ENCODE assay signal across 17 cellular contexts in the genomic region with DNA sequence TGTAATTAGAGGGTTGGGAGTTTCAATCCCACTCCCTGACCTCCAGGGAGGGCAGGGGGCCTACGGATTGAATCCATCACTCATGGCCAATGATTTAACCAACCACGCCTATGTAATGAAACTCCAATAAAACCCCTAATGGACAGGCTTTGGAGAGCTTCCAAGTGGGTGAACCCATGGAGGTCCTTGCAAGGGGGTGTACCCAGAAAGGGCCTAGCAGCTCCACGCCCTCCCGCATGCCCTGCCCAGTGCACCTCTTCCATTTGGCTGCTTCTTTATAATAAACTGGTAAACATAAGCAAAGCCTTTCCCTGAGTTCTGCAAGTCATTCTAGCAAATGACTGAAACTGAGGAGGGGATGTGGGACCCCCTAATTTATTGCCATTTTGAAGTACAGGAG.
A peak's percentile ranks its signal among the peaks of the same experiment; 100 is the strongest.
DNase-seq lines count a peak whose midpoint lies in the region; ATAC-seq and TF ChIP-seq lines count a peak whose summit lies in the region.
"Had no signal": no experiment of that assay in that cellular context is flagged by ENCODE, and none has a peak within 500 bp of the region (broad histone marks: within the 10 kb centered on the region; RNA-seq: fewer than 3 reads in every experiment).

No MANE protein-coding gene starts in this region.

- ATAC-seq in left colon (peak; percentile 51), GM21423 (IDR thresholded peaks at IDR 0.05; ENCODE audit: unreplicated experiment) (no peak)

- no peak for TF ChIP-seq CTCF in HEK293 (tag by site-specific recombination; IDR thresholded peaks at IDR 0.05)

- peak; percentile 7 for DNase-seq in DMS 273 (lab: John Stamatoyannopoulos, UW; ENCODE audit: unreplicated experiment)
- no peak for DNase-seq in DMS 273 treated with DMSO at 0.1 percent for 48 hours (lab: John Stamatoyannopoulos, UW)
- peak; percentile 73 for DNase-seq in NCI-H748 (lab: John Stamatoyannopoulos, UW; ENCODE audit: unreplicated experiment)
- peak in 1 of 2 donors; percentile 27 for DNase-seq in left colon
- no peak for DNase-seq in 8988T
- no peak for DNase-seq in HUDEP-2 (lab: John Stamatoyannopoulos, UW; ENCODE audit: unreplicated experiment in 76 of 76)
- DNase-seq: CD4-positive, alpha-beta memory T cell; DMS79 treated with DMSO at 0.1 percent for 48 hours; GF-D8; H9; IMR-90; KBM-7 had no signal

- intact Hi-C loops in left colon (cut with DNase I, micrococcal nuclease) = no loop called here

- no peak overlapping the region for H3K4me3 ChIP-seq in HEK293 (ENCODE audit: low read depth, low read length)
- H3K4me3 ChIP-seq: BLaER1 had no signal

- no peaks in the 10 kb centered on the region for H3K4me1 ChIP-seq in HEK293 (ENCODE audit: control insufficient read depth, insufficient read depth, low read length)
- H3K4me1 ChIP-seq: BLaER1 had no signal

- CTCF ChIA-PET in HEK293 (lab: Yijun Ruan, JAX) = interaction anchor here (0.6 to 0.9 kb wide), 3 partner anchors 43 to 188 kb away, joined by 3 to 4 read pairs (median 3); no protein-coding TSS in a partner anchor

- H3K27ac ChIP-seq in HEK293 (ENCODE audit: extremely low read depth, low read depth, low read length) = no peak overlapping the region
- H3K27ac ChIP-seq: 22Rv1, BLaER1, HL-60 had no signal

- no peaks in the 10 kb centered on the region; the same call in 1 of the 2 replicates for H3K9me3 ChIP-seq in HEK293 (ENCODE audit: control insufficient read depth, insufficient read depth, low read depth, low read length)

- no peaks in the 10 kb centered on the region for H3K36me3 ChIP-seq in HEK293 (ENCODE audit: control insufficient read depth in 2 of 2, insufficient read depth in 1 of 2, low read length in 2 of 2)
- H3K36me3 ChIP-seq: BLaER1 had no signal

- POLR2A ChIA-PET in HEK293 (lab: Yijun Ruan, JAX) = no interaction called here

TF ChIP-seq in HEK293, 187 proteins besides CTCF, POLR2A, EP300 and RAD21:
- TF ChIP-seq ZNF501 (tag by site-specific recombination; IDR thresholded peaks at IDR 0.05) = no peak
- peak; percentile 76 for TF ChIP-seq KLF1 (tag by site-specific recombination; IDR thresholded peaks at IDR 0.05)
- TF ChIP-seq, protein P1, sequence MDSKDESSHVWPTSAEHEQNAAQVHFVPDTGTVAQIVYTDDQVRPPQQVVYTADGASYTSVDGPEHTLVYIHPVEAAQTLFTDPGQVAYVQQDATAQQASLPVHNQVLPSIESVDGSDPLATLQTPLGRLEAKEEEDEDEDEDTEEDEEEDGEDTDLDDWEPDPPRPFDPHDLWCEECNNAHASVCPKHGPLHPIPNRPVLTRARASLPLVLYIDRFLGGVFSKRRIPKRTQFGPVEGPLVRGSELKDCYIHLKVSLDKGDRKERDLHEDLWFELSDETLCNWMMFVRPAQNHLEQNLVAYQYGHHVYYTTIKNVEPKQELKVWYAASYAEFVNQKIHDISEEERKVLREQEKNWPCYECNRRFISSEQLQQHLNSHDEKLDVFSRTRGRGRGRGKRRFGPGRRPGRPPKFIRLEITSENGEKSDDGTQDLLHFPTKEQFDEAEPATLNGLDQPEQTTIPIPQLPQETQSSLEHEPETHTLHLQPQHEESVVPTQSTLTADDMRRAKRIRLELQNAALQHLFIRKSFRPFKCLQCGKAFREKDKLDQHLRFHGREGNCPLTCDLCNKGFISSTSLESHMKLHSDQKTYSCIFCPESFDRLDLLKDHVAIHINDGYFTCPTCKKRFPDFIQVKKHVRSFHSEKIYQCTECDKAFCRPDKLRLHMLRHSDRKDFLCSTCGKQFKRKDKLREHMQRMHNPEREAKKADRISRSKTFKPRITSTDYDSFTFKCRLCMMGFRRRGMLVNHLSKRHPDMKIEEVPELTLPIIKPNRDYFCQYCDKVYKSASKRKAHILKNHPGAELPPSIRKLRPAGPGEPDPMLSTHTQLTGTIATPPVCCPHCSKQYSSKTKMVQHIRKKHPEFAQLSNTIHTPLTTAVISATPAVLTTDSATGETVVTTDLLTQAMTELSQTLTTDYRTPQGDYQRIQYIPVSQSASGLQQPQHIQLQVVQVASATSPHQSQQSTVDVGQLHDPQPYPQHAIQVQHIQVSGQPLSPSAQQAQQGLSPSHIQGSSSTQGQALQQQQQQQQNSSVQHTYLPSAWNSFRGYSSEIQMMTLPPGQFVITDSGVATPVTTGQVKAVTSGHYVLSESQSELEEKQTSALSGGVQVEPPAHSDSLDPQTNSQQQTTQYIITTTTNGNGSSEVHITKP (tag by site-specific recombination; IDR thresholded peaks at IDR 0.05) = peak; percentile 98

Comparison
In these comparisons a context has a peak if more than half of its experiments do, and no peak if none do; other contexts are left out.
1. DNase-seq: peak in DMS 273 (single experiment) and NCI-H748 (single experiment); none in DMS 273 treated with DMSO at 0.1 percent for 48 hours (single experiment), 8988T (single experiment) and HUDEP-2 (0 of 76).